ENCODE assay signal across 1 cellular context in genomic region chr11:106723071-106723470, GRCh38.
TF ChIP-seq lines count a peak whose summit lies in the region.

No MANE protein-coding gene starts in this region.

TF ChIP-seq in WTC11, 78 proteins besides CTCF, POLR2A, EP300 and RAD21 (continued from another document):
- TF ChIP-seq, protein P1, sequence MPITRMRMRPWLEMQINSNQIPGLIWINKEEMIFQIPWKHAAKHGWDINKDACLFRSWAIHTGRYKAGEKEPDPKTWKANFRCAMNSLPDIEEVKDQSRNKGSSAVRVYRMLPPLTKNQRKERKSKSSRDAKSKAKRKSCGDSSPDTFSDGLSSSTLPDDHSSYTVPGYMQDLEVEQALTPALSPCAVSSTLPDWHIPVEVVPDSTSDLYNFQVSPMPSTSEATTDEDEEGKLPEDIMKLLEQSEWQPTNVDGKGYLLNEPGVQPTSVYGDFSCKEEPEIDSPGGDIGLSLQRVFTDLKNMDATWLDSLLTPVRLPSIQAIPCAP (CRISPR knock-in tag; IDR thresholded peaks at IDR 0.05), result no peak
- TF ChIP-seq, protein P2, sequence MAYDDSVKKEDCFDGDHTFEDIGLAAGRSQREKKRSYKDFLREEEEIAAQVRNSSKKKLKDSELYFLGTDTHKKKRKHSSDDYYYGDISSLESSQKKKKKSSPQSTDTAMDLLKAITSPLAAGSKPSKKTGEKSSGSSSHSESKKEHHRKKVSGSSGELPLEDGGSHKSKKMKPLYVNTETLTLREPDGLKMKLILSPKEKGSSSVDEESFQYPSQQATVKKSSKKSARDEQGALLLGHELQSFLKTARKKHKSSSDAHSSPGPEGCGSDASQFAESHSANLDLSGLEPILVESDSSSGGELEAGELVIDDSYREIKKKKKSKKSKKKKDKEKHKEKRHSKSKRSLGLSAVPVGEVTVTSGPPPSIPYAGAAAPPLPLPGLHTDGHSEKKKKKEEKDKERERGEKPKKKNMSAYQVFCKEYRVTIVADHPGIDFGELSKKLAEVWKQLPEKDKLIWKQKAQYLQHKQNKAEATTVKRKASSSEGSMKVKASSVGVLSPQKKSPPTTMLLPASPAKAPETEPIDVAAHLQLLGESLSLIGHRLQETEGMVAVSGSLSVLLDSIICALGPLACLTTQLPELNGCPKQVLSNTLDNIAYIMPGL (CRISPR knock-in tag; IDR thresholded peaks at IDR 0.05), result no peak
- no peak for TF ChIP-seq ELF4 (CRISPR knock-in tag; IDR thresholded peaks at IDR 0.05; ENCODE audit: low read depth)
- no peak for TF ChIP-seq NFYB (CRISPR knock-in tag; conservative IDR thresholded peaks at IDR 0.05; ENCODE audit: low read depth)
- no peak for TF ChIP-seq AFF4 (CRISPR knock-in tag; IDR thresholded peaks at IDR 0.05; ENCODE audit: borderline replicate concordance)
- no peak for TF ChIP-seq MYBL2 (CRISPR knock-in tag; IDR thresholded peaks at IDR 0.05)
TF ChIP-seq in WTC11: peak in this region for 0.
